ENCODE assay signal across 20 cellular contexts in genomic region chr7:158323741-158324396, GRCh38.
"Had no signal": no experiment of that assay in that cellular context is flagged by ENCODE, and none has a peak within 500 bp of the region (broad histone marks: within the 10 kb centered on the region; RNA-seq: fewer than 3 reads in every experiment).

No MANE protein-coding gene starts in this region.

- H3K9me3 ChIP-seq: body of pancreas, left ventricle myocardium inferior, mucosa of descending colon, pancreas, psoas muscle, thoracic aorta had no signal

- H3K27ac Mint-ChIP-seq: activated CD4-positive, alpha-beta T cell treated with anti-CD3 and anti-CD28 coated beads for 36 hours; activated naive CD4-positive, alpha-beta T cell treated with anti-CD3 and anti-CD28 coated beads, Interleukin-2, amount 50 U/mL, for 72 hours; activated T-cell treated with anti-CD3 and anti-CD28 coated beads, Interleukin-2, amount 50 U/mL, for 72 hours; nephron; T-cell; T-helper 2 cell treated with Interferon-gamma antibody and Interleukin-4, amounts not matched to agents 5 μg/mL and 100 μg/mL, for 36 hours; type B pancreatic cell had no signal

- DNase-seq: activated CD4-positive, alpha-beta T cell treated with anti-CD3 and anti-CD28 coated beads for 36 hours; activated CD4-positive, alpha-beta T cell treated with anti-CD3 and anti-CD28 coated beads, Interleukin-2, amount 50 U/mL, for 4 hours; activated CD4-positive, CD25-positive, alpha-beta regulatory T cell; activated naive CD4-positive, alpha-beta T cell; activated T-cell treated with anti-CD3 and anti-CD28 coated beads for 4 hours; activated T-cell treated with anti-CD3 and anti-CD28 coated beads, Interleukin-2, amount 50 U/mL, for 72 hours; aorta; body of pancreas; left ventricle myocardium inferior; mucosa of descending colon; pancreas; psoas muscle; stimulated activated naive CD4-positive, alpha-beta T cell; T-cell had no signal

- H3K4me3 ChIP-seq: body of pancreas, left ventricle myocardium inferior, mucosa of descending colon, pancreas, psoas muscle, thoracic aorta had no signal

- H3K4me1 Mint-ChIP-seq: activated CD4-positive, alpha-beta T cell treated with anti-CD3 and anti-CD28 coated beads for 36 hours; T-cell had no signal

- H3K9me3 Mint-ChIP-seq: nephron, type B pancreatic cell had no signal

- H3K27ac ChIP-seq: body of pancreas, left ventricle myocardium inferior, pancreas, psoas muscle, thoracic aorta had no signal

- H3K36me3 Mint-ChIP-seq: T-cell, type B pancreatic cell had no signal

- H3K27me3 ChIP-seq: body of pancreas, pancreas had no signal

- H3K4me1 ChIP-seq: body of pancreas, left ventricle myocardium inferior, pancreas, psoas muscle had no signal

- H3K4me3 Mint-ChIP-seq: activated CD4-positive, alpha-beta T cell treated with anti-CD3 and anti-CD28 coated beads for 36 hours; activated T-cell treated with anti-CD3 and anti-CD28 coated beads, Interleukin-2, amount 50 U/mL, for 72 hours; nephron; T-cell; T-helper 2 cell treated with Interferon-gamma antibody and Interleukin-4, amounts not matched to agents 5 μg/mL and 100 μg/mL, for 36 hours; type B pancreatic cell had no signal

- ATAC-seq: activated CD4-positive, alpha-beta T cell treated with anti-CD3 and anti-CD28 coated beads for 36 hours; activated naive CD4-positive, alpha-beta T cell treated with anti-CD3 and anti-CD28 coated beads, Interleukin-2, amount 50 U/mL, for 72 hours; activated T-cell treated with anti-CD3 and anti-CD28 coated beads, Interleukin-2, amount 50 U/mL, for 72 hours; body of pancreas; mucosa of descending colon; pancreas; psoas muscle; right cardiac atrium; T-cell had no signal
